In genomic region chr1:27233677-27234053, GRCh38 we compare ENCODE assay signal across 7 cellular contexts. TPM values are rescaled to one million over a fixed set of nuclear protein-coding genes. Genes with fewer than 3 reads are reported as not detected.
DNase-seq lines count a peak whose midpoint lies in the region; ATAC-seq and TF ChIP-seq lines count a peak whose summit lies in the region.

No MANE protein-coding gene starts in this region.

- peaks cover 8% of the 10 kb centered on the region for H3K27me3 Mint-ChIP-seq in GM23338 (ENCODE audit: insufficient read depth, low read depth, poor library complexity)
- peaks cover 7% of the 10 kb centered on the region for H3K27me3 Mint-ChIP-seq in nephron progenitor cell (ENCODE audit: low read depth, poor library complexity)

- H3K4me1 ChIP-seq in GM23338 (ENCODE audit: insufficient read depth): peaks cover 9% of the 10 kb centered on the region
- H3K4me1 ChIP-seq in Panc1 (ENCODE audit: control insufficient read depth, insufficient read depth, low read length): peaks cover 12% of the 10 kb centered on the region

- intact Hi-C loops in Panc1 (cut with micrococcal nuclease; ENCODE audit: unreplicated experiment): no loop called here

- no peaks in the 10 kb centered on the region for H3K36me3 ChIP-seq in GM23338 (ENCODE audit: insufficient read depth)
- H3K36me3 ChIP-seq in Panc1 (ENCODE audit: control insufficient read depth, insufficient read depth, low read length): no peaks in the 10 kb centered on the region

- no TSS peak for BruUV-seq in Panc1 (replicated peaks; lab: Mats Ljungman, UMichigan)

- peaks cover 11% of the 10 kb centered on the region; the same call in 1 of the 2 replicates for H3K27me3 ChIP-seq in GM23338 (ENCODE audit: insufficient read depth)
- no peaks in the 10 kb centered on the region for H3K27me3 ChIP-seq in Panc1 (ENCODE audit: control insufficient read depth, insufficient read depth, low read length)

- H4K20me1 ChIP-seq in GM23338 (replicated peaks; ENCODE audit: insufficient read depth): no peaks in the 10 kb centered on the region; the same call in 1 of the 2 replicates

- no peak for TF ChIP-seq CTCF in GM23338 (conservative IDR thresholded peaks at IDR 0.05; ENCODE audit: low read depth in 2 of 2)
- no peak for TF ChIP-seq CTCF in Panc1 (IDR thresholded peaks at IDR 0.05)
- TF ChIP-seq CTCF in nephron progenitor cell (IDR thresholded peaks at IDR 0.05): no peak

- peak overlapping the region; percentile 84 for H3K4me3 ChIP-seq in GM23338
- peak overlapping the region; percentile 52 to 66 for H3K4me3 ChIP-seq in Panc1 (ENCODE audit: low read depth in 2 of 2, low read length in 2 of 2)

- peaks cover 16% of the 10 kb centered on the region for H3K4me1 Mint-ChIP-seq in GM23338
- H3K4me1 Mint-ChIP-seq in nephron progenitor cell: peaks cover 19% of the 10 kb centered on the region

- ATAC-seq in GM23338 (peak; percentile 17), Panc1 (peak; percentile 44), GM21423 (IDR thresholded peaks at IDR 0.05; ENCODE audit: unreplicated experiment) (no peak)

- peak overlapping the region; percentile 93 for H3K4me3 Mint-ChIP-seq in GM23338
- H3K4me3 Mint-ChIP-seq in nephron progenitor cell: peak overlapping the region; percentile 95

- 0 out of 2 replicates have a peak, but pooled peaks cover 4% of the 10 kb centered on the region for H3K79me2 ChIP-seq in GM23338 (replicated peaks; ENCODE audit: insufficient read depth)

- H3K9me3 ChIP-seq in Panc1 (ENCODE audit: control insufficient read depth, insufficient read depth, low read depth, low read length): no peaks in the 10 kb centered on the region

- POLR2A ChIA-PET in Panc1 (lab: Charles Lee): interaction anchor here (0.9 kb wide), 1 partner anchor 79 kb away, joined by 3 read pairs; the partner anchor contains the start of gene SLC9A1

- H3K27ac Mint-ChIP-seq in GM23338 (peak overlapping the region; percentile 24; the same call in 1 of the 2 replicates), nephron progenitor cell (no peak overlapping the region)

- no peaks in the 10 kb centered on the region for H3K9me2 ChIP-seq in GM23338 (ENCODE audit: insufficient read depth)

- DNase-seq in GM23338 (ENCODE audit: low spot score): peak; percentile 43
- no peak for DNase-seq in Panc1 (ENCODE audit: low read depth, low spot score)
- DNase-seq in dermis blood vessel endothelial cell: peak; percentile 5
- DNase-seq in nephron progenitor cell: no peak
- DNase-seq in NCI-H2171 (lab: John Stamatoyannopoulos, UW): no peak
- no peak for DNase-seq in NCI-H1436 (lab: John Stamatoyannopoulos, UW)

- in situ Hi-C loops in Panc1 (cut with HindIII; ENCODE audit: low pct_unique_long_range_greater_than_20kb, low sequenced_read_pairs): no loop called here

- H3K27ac ChIP-seq in GM23338 (ENCODE audit: low read depth) (no peak overlapping the region), Panc1 (ENCODE audit: low read length) (peak overlapping the region; percentile 75)

- H3K4me2 ChIP-seq in GM23338: peak overlapping the region; percentile 98

- H3F3A ChIP-seq in GM23338 (replicated peaks; ENCODE audit: low read depth): 0 out of 2 replicates have a peak, but pooled peaks cover 6% of the 10 kb centered on the region

- CTCF ChIA-PET in Panc1 (lab: Charles Lee): interaction anchor here (0.6 to 0.9 kb wide), 3 partner anchors 36 to 187 kb away, joined by 4 to 6 read pairs (median 4); no protein-coding TSS in a partner anchor

- H3K9me3 Mint-ChIP-seq in GM23338 (no peaks in the 10 kb centered on the region; the same call in 2 of the 3 replicates), nephron progenitor cell (no peaks in the 10 kb centered on the region)

- H3K36me3 Mint-ChIP-seq in GM23338 (ENCODE audit: low read depth) (no peaks in the 10 kb centered on the region), nephron progenitor cell (ENCODE audit: low read depth) (no peaks in the 10 kb centered on the region)

- peak overlapping the region; percentile 100 for H2AFZ ChIP-seq in GM23338

TF ChIP-seq in GM23338, 12 proteins besides CTCF, POLR2A, EP300 and RAD21:
- TF ChIP-seq EZH2phosphoT487 (IDR thresholded peaks at IDR 0.05; ENCODE audit: unreplicated experiment): no peak
- no peak for TF ChIP-seq JUNB (IDR thresholded peaks at IDR 0.05; ENCODE audit: unreplicated experiment)

RNA-seq across cellular contexts. Expression of gene WDTC1, which starts 0.8 kb away (rescaled TPM):
- 13.9 and 14.0 TPM in 2 replicates for total RNA-seq in GM23338 (2014; rRNA removed; shearing (Covaris generic))
- 3.4 and 3.8 TPM in 2 replicates for polyA plus RNA-seq in GM23338 (2016; fragmentation: Nextera tagmentation; extraction: Ambion mirVana)
- total RNA-seq in Panc1 (2021; ENCODE audit: unreplicated experiment) (24.6 TPM), dermis blood vessel endothelial cell (32.7 and 51.4 TPM in 2 replicates)
- polyA plus RNA-seq in Panc1 (2012; ENCODE audit: insufficient read length): 35.9 TPM

Comparison
In these comparisons a context has a peak if more than half of its experiments do, and no peak if none do; other contexts are left out.
1. DNase-seq: peak in GM23338 (single experiment) and dermis blood vessel endothelial cell (single experiment); none in Panc1 (single experiment), nephron progenitor cell (single experiment), NCI-H2171 (single experiment) and NCI-H1436 (single experiment).